Comparison of ENCODE assay signal across 21 cellular contexts in genomic region chr14:96627811-96628775, GRCh38.
DNase-seq lines count a peak whose midpoint lies in the region; ATAC-seq and TF ChIP-seq lines count a peak whose summit lies in the region.
"Had no signal": no experiment of that assay in that cellular context is flagged by ENCODE, and none has a peak within 500 bp of the region (broad histone marks: within the 10 kb centered on the region; RNA-seq: fewer than 3 reads in every experiment).

No MANE protein-coding gene starts in this region.

- ATAC-seq in IMR-90 (ENCODE audit: low read depth) (no peak), GM19023 (IDR thresholded peaks at IDR 0.05; ENCODE audit: unreplicated experiment) (no peak)
- ATAC-seq in activated CD8-positive, alpha-beta T cell treated with anti-CD3 and anti-CD28 coated beads for 36 hours = no peak
- ATAC-seq in stimulated activated naive CD8-positive, alpha-beta T cell treated with anti-CD3 and anti-CD28 coated beads, Interleukin-15, amount 100 ng/mL, for 72 hours = no peak

- TF ChIP-seq CTCF in IMR-90 (conservative IDR thresholded peaks at IDR 0.05; ENCODE audit: low read depth, low read length) = no peak
- TF ChIP-seq CTCF in progenitor cell of endocrine pancreas (IDR thresholded peaks at IDR 0.05; ENCODE audit: unreplicated experiment) = no peak
- no peak for TF ChIP-seq CTCF in activated CD8-positive, alpha-beta T cell treated with anti-CD3 and anti-CD28 coated beads for 36 hours (IDR thresholded peaks at IDR 0.05)

- H2AK5ac ChIP-seq in IMR-90 (ENCODE audit: low read depth, low read length) = no peak overlapping the region

- H3K4me2 ChIP-seq in IMR-90 (ENCODE audit: low read depth, low read length) = no peak overlapping the region

- DNase-seq in D341Med (ENCODE audit: low spot score) (peak; percentile 9), IMR-90 (no peak), islet precursor cell (peak; percentile 37), progenitor cell of endocrine pancreas (ENCODE audit: low spot score, unreplicated experiment) (peak; percentile 2)
- DNase-seq in activated CD8-positive, alpha-beta T cell treated with anti-CD3 and anti-CD28 coated beads for 36 hours = no peak
- DNase-seq in stimulated activated naive CD8-positive, alpha-beta T cell treated with anti-CD3 and anti-CD28 coated beads, Interleukin-15, amount 100 ng/mL, for 72 hours = no peak
- DNase-seq: Caco-2; EL; GOT3; Kasumi-1; MM.1S; NCI-H1105 treated with DMSO at 0.1 percent for 48 hours; NCI-H1694 treated with DMSO at 0.1 percent for 48 hours; NCI-H2107; NCI-H226; NCI-H69; NK-92 treated with Interleukin-12 subunit alpha and Interleukin-12 subunit beta, amount 100 ng/mL, for 24 hours; RPMI8226; SJCRH30 had no signal

- TF ChIP-seq RAD21 in IMR-90 (IDR thresholded peaks at IDR 0.05; ENCODE audit: low read length) = no peak

- H3K27me3 ChIP-seq in IMR-90 (ENCODE audit: control insufficient read depth, insufficient read depth, low read length) = no peaks in the 10 kb centered on the region; the same call in 1 of the 2 replicates
- H3K27me3 ChIP-seq: SJCRH30 had no signal

- no peak overlapping the region for H3K4me3 Mint-ChIP-seq in progenitor cell of endocrine pancreas (ENCODE audit: low read depth)
- H3K4me3 Mint-ChIP-seq in activated CD8-positive, alpha-beta T cell treated with anti-CD3 and anti-CD28 coated beads for 36 hours = no peak overlapping the region
- H3K4me3 Mint-ChIP-seq in stimulated activated naive CD8-positive, alpha-beta T cell treated with anti-CD3 and anti-CD28 coated beads, Interleukin-15, amount 100 ng/mL, for 72 hours = no peak overlapping the region
- H3K4me3 Mint-ChIP-seq: IgD-negative memory B cell had no signal

- no peak overlapping the region for H4K5ac ChIP-seq in IMR-90 (ENCODE audit: low read depth, low read length)

- no peaks in the 10 kb centered on the region for H3K4me1 ChIP-seq in IMR-90 (ENCODE audit: control insufficient read depth, insufficient read depth, low read length)
- H3K4me1 ChIP-seq: Caco-2, SJCRH30 had no signal

- H4K20me1 ChIP-seq in IMR-90 (ENCODE audit: insufficient read depth, low read length) = no peaks in the 10 kb centered on the region

- no peak overlapping the region for H2BK120ac ChIP-seq in IMR-90 (ENCODE audit: low read depth, low read length)

- no peaks in the 10 kb centered on the region for H3K36me3 ChIP-seq in IMR-90 (ENCODE audit: control insufficient read depth, insufficient read depth, low read length)
- H3K36me3 ChIP-seq: SJCRH30 had no signal

- H3K4me3 ChIP-seq in IMR-90 (ENCODE audit: insufficient read depth, low read depth, low read length) = no peak overlapping the region
- H3K4me3 ChIP-seq: SJCRH30 had no signal

- BruUV-seq in IMR-90 (replicated peaks; lab: Mats Ljungman, UMichigan) = no TSS peak

- no peak overlapping the region for H2BK15ac ChIP-seq in IMR-90 (ENCODE audit: low read depth, low read length)

- peak overlapping the region; percentile 58 for H2AFZ ChIP-seq in IMR-90 (replicated peaks; ENCODE audit: low read length, poor library complexity)

- H4K8ac ChIP-seq in IMR-90 (ENCODE audit: low read depth in 2 of 2, low read length in 2 of 2) = no peak overlapping the region

- intact Hi-C loops in IMR-90 (cut with micrococcal nuclease) = no loop called here
- intact Hi-C loops in activated CD8-positive, alpha-beta T cell treated with anti-CD3 and anti-CD28 coated beads for 36 hours (cut with micrococcal nuclease) = no loop called here

- no peaks in the 10 kb centered on the region for H3K79me1 ChIP-seq in IMR-90 (ENCODE audit: low read depth in 1 of 2, low read length in 2 of 2)

- no peak overlapping the region for H3K23ac ChIP-seq in IMR-90 (ENCODE audit: low read depth, low read length)

- no peaks in the 10 kb centered on the region for H3K4me1 Mint-ChIP-seq in progenitor cell of endocrine pancreas (ENCODE audit: low read depth)
- H3K4me1 Mint-ChIP-seq in activated CD8-positive, alpha-beta T cell treated with anti-CD3 and anti-CD28 coated beads for 36 hours (ENCODE audit: low read depth) = no peaks in the 10 kb centered on the region
- H3K4me1 Mint-ChIP-seq in stimulated activated naive CD8-positive, alpha-beta T cell treated with anti-CD3 and anti-CD28 coated beads, Interleukin-15, amount 100 ng/mL, for 72 hours = no peaks in the 10 kb centered on the region

- CTCF ChIA-PET in IMR-90 (lab: Yijun Ruan, JAX) = no interaction called here
- CTCF ChIA-PET in activated CD8-positive, alpha-beta T cell treated with anti-CD3 and anti-CD28 coated beads for 36 hours (lab: Charles Lee) = no interaction called here

- H2BK20ac ChIP-seq in IMR-90 (ENCODE audit: low read depth, low read length) = no peak overlapping the region

- POLR2A ChIA-PET in IMR-90 (lab: Charles Lee; ENCODE audit: unreplicated experiment) = no interaction called here
- POLR2A ChIA-PET in activated CD8-positive, alpha-beta T cell treated with anti-CD3 and anti-CD28 coated beads for 36 hours (lab: Charles Lee) = no interaction called here

- H3K9me1 ChIP-seq in IMR-90 (ENCODE audit: insufficient read depth, low read length) = no peaks in the 10 kb centered on the region

- H3K9me3 ChIP-seq in IMR-90 (ENCODE audit: control insufficient read depth, insufficient read depth, low read length) = no peaks in the 10 kb centered on the region
- H3K9me3 ChIP-seq: Caco-2, SJCRH30 had no signal

- H3K27me3 Mint-ChIP-seq in progenitor cell of endocrine pancreas = peaks cover 11% of the 10 kb centered on the region
- H3K27me3 Mint-ChIP-seq in activated CD8-positive, alpha-beta T cell treated with anti-CD3 and anti-CD28 coated beads for 36 hours = peaks cover 3% of the 10 kb centered on the region
- peaks cover 19% of the 10 kb centered on the region for H3K27me3 Mint-ChIP-seq in stimulated activated naive CD8-positive, alpha-beta T cell treated with anti-CD3 and anti-CD28 coated beads, Interleukin-15, amount 100 ng/mL, for 72 hours
- H3K27me3 Mint-ChIP-seq: IgD-negative memory B cell had no signal

- H3K4ac ChIP-seq in IMR-90 (ENCODE audit: low read depth, low read length) = no peak overlapping the region

- 60% methylated on average over 4 of the region's 10 CpGs; no CpG with 5 or more reads in 1 of the 2 experiments for WGBS in IMR-90 (ENCODE audit: extremely low coverage in 2 of 2, insufficient read length in 1 of 2), 2 experiments

- H3K36me3 Mint-ChIP-seq in progenitor cell of endocrine pancreas (ENCODE audit: insufficient read depth) = no peaks in the 10 kb centered on the region
- no peaks in the 10 kb centered on the region for H3K36me3 Mint-ChIP-seq in activated CD8-positive, alpha-beta T cell treated with anti-CD3 and anti-CD28 coated beads for 36 hours (ENCODE audit: low read depth)
- H3K36me3 Mint-ChIP-seq: IgD-negative memory B cell had no signal

- H2BK5ac ChIP-seq in IMR-90 (ENCODE audit: low read depth, low read length, poor library complexity, severe bottlenecking) = no peak overlapping the region

- no peak overlapping the region for H3K9ac ChIP-seq in IMR-90 (ENCODE audit: low read depth, low read length)

- H3K56ac ChIP-seq in IMR-90 (ENCODE audit: extremely low read depth, insufficient read depth, low read length) = no peak overlapping the region

- no peak overlapping the region for H2AK9ac ChIP-seq in IMR-90 (replicated peaks; ENCODE audit: low read depth, low read length, poor library complexity)

- H3K27ac Mint-ChIP-seq in progenitor cell of endocrine pancreas = no peak overlapping the region
- no peak overlapping the region for H3K27ac Mint-ChIP-seq in activated CD8-positive, alpha-beta T cell treated with anti-CD3 and anti-CD28 coated beads for 36 hours
- no peak overlapping the region for H3K27ac Mint-ChIP-seq in stimulated activated naive CD8-positive, alpha-beta T cell treated with anti-CD3 and anti-CD28 coated beads, Interleukin-15, amount 100 ng/mL, for 72 hours
- H3K27ac Mint-ChIP-seq: IgD-negative memory B cell had no signal

- H3K14ac ChIP-seq in IMR-90 (replicated peaks; ENCODE audit: low read depth, low read length) = no peak overlapping the region

- no peak overlapping the region for H3K18ac ChIP-seq in IMR-90 (ENCODE audit: low read depth, low read length)

- H4K91ac ChIP-seq in IMR-90 (ENCODE audit: insufficient read depth, low read depth, low read length) = no peak overlapping the region

- in situ Hi-C loops in IMR-90 (cut with MboI; ENCODE audit: low sequenced_read_pairs) = no loop called here

- no peaks in the 10 kb centered on the region for H3K9me3 Mint-ChIP-seq in progenitor cell of endocrine pancreas (ENCODE audit: low read depth)
- no peaks in the 10 kb centered on the region for H3K9me3 Mint-ChIP-seq in activated CD8-positive, alpha-beta T cell treated with anti-CD3 and anti-CD28 coated beads for 36 hours
- H3K9me3 Mint-ChIP-seq in stimulated activated naive CD8-positive, alpha-beta T cell treated with anti-CD3 and anti-CD28 coated beads, Interleukin-15, amount 100 ng/mL, for 72 hours = no peaks in the 10 kb centered on the region

- dilution Hi-C loops in IMR-90 (cut with HindIII; ENCODE audit: low sequenced_read_pairs, unreplicated experiment) = no loop called here

- no peak overlapping the region for H3K27ac ChIP-seq in IMR-90 (ENCODE audit: insufficient read depth, low read length)
- H3K27ac ChIP-seq: SJCRH30 had no signal

- no peak for TF ChIP-seq POLR2A in IMR-90 (IDR thresholded peaks at IDR 0.05; ENCODE audit: low read depth, low read length)

TF ChIP-seq in IMR-90, 13 proteins besides CTCF, POLR2A, EP300 and RAD21 (continues in another document):
- TF ChIP-seq CHD1 (IDR thresholded peaks at IDR 0.05; ENCODE audit: low read depth, low read length) (no peak), SMC3 (IDR thresholded peaks at IDR 0.05; ENCODE audit: low read depth, low read length) (no peak), ELK1 (IDR thresholded peaks at IDR 0.05; ENCODE audit: borderline replicate concordance, low read depth, low read length) (no peak), MAFK (IDR thresholded peaks at IDR 0.05; ENCODE audit: low read depth, low read length) (no peak), RCOR1 (IDR thresholded peaks at IDR 0.05; ENCODE audit: insufficient replicate concordance, low read length) (no peak), USF2 (IDR thresholded peaks at IDR 0.05; ENCODE audit: low read depth, low read length) (no peak)

Comparison
In these comparisons a context has a peak if more than half of its experiments do, and no peak if none do; other contexts are left out.
1. DNase-seq: peak in D341Med (single experiment), islet precursor cell (single experiment) and progenitor cell of endocrine pancreas (single experiment); none in IMR-90 (single experiment), activated CD8-positive, alpha-beta T cell treated with anti-CD3 and anti-CD28 coated beads for 36 hours (single experiment) and stimulated activated naive CD8-positive, alpha-beta T cell treated with anti-CD3 and anti-CD28 coated beads, Interleukin-15, amount 100 ng/mL, for 72 hours (0 of 2).